1 cellular context compared by ENCODE assay signal in the genomic region with DNA sequence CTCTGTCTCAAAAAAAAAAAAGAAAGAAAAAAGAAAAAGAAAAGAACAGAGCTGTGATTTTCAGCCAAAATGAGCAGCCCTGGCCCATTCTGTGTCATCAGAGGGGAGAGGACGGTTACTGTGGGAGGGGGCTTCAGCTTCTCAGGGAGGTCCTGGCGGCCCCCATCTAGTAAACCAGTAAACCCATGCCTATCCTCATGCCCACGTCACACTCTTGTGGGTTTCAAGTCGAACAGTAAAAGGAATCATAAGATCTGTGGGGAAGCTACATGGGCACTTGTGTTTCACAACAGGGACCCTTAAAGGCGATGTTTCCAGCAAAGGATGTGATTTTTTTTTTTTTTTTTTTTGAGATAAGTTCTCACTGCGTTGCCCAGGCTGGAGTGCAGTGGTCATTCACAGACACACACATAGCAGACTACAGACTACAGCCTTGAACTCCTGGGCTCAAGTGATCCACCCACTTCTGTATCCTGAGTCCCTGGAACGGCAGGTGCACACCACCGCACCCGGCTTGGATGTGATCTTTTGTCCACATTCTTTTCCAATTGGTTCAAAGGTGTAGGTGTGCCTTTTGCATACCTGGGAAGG.
TF ChIP-seq lines count a peak whose summit lies in the region.

No MANE protein-coding gene starts in this region.

TF ChIP-seq in GM12878, 131 proteins besides CTCF, POLR2A, EP300 and RAD21 (continued from another document):
- TF ChIP-seq, protein P1, sequence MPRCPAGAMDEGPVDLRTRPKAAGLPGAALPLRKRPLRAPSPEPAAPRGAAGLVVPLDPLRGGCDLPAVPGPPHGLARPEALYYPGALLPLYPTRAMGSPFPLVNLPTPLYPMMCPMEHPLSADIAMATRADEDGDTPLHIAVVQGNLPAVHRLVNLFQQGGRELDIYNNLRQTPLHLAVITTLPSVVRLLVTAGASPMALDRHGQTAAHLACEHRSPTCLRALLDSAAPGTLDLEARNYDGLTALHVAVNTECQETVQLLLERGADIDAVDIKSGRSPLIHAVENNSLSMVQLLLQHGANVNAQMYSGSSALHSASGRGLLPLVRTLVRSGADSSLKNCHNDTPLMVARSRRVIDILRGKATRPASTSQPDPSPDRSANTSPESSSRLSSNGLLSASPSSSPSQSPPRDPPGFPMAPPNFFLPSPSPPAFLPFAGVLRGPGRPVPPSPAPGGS (IDR thresholded peaks at IDR 0.05; ENCODE audit: borderline replicate concordance, insufficient read depth, low read depth, low read length, poor library complexity, severe bottlenecking), result no peak
- TF ChIP-seq CBX3 (IDR thresholded peaks at IDR 0.05; ENCODE audit: borderline replicate concordance, low read depth) (no peak), CHD2 (IDR thresholded peaks at IDR 0.05; ENCODE audit: borderline replicate concordance, low read depth, low read length) (no peak), NR2C1 (IDR thresholded peaks at IDR 0.05) (no peak), TCF7 (IDR thresholded peaks at IDR 0.05; ENCODE audit: borderline replicate concordance) (no peak), POLR2AphosphoS5 (IDR thresholded peaks at IDR 0.05; ENCODE audit: low read length) (no peak), GATAD2B (conservative IDR thresholded peaks at IDR 0.05; ENCODE audit: low read depth) (no peak), NBN (IDR thresholded peaks at IDR 0.05) (no peak), BHLHE40 (IDR thresholded peaks at IDR 0.05; ENCODE audit: borderline replicate concordance in 1 of 2, low read depth in 2 of 2, low read length in 1 of 2) (no peak)
- TF ChIP-seq, protein P2, sequence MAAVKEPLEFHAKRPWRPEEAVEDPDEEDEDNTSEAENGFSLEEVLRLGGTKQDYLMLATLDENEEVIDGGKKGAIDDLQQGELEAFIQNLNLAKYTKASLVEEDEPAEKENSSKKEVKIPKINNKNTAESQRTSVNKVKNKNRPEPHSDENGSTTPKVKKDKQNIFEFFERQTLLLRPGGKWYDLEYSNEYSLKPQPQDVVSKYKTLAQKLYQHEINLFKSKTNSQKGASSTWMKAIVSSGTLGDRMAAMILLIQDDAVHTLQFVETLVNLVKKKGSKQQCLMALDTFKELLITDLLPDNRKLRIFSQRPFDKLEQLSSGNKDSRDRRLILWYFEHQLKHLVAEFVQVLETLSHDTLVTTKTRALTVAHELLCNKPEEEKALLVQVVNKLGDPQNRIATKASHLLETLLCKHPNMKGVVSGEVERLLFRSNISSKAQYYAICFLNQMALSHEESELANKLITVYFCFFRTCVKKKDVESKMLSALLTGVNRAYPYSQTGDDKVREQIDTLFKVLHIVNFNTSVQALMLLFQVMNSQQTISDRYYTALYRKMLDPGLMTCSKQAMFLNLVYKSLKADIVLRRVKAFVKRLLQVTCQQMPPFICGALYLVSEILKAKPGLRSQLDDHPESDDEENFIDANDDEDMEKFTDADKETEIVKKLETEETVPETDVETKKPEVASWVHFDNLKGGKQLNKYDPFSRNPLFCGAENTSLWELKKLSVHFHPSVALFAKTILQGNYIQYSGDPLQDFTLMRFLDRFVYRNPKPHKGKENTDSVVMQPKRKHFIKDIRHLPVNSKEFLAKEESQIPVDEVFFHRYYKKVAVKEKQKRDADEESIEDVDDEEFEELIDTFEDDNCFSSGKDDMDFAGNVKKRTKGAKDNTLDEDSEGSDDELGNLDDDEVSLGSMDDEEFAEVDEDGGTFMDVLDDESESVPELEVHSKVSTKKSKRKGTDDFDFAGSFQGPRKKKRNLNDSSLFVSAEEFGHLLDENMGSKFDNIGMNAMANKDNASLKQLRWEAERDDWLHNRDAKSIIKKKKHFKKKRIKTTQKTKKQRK (IDR thresholded peaks at IDR 0.05; ENCODE audit: low read depth, low read length), result no peak
- TF ChIP-seq, protein P3, sequence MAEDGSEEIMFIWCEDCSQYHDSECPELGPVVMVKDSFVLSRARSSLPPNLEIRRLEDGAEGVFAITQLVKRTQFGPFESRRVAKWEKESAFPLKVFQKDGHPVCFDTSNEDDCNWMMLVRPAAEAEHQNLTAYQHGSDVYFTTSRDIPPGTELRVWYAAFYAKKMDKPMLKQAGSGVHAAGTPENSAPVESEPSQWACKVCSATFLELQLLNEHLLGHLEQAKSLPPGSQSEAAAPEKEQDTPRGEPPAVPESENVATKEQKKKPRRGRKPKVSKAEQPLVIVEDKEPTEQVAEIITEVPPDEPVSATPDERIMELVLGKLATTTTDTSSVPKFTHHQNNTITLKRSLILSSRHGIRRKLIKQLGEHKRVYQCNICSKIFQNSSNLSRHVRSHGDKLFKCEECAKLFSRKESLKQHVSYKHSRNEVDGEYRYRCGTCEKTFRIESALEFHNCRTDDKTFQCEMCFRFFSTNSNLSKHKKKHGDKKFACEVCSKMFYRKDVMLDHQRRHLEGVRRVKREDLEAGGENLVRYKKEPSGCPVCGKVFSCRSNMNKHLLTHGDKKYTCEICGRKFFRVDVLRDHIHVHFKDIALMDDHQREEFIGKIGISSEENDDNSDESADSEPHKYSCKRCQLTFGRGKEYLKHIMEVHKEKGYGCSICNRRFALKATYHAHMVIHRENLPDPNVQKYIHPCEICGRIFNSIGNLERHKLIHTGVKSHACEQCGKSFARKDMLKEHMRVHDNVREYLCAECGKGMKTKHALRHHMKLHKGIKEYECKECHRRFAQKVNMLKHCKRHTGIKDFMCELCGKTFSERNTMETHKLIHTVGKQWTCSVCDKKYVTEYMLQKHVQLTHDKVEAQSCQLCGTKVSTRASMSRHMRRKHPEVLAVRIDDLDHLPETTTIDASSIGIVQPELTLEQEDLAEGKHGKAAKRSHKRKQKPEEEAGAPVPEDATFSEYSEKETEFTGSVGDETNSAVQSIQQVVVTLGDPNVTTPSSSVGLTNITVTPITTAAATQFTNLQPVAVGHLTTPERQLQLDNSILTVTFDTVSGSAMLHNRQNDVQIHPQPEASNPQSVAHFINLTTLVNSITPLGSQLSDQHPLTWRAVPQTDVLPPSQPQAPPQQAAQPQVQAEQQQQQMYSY (CRISPR knock-in tag; IDR thresholded peaks at IDR 0.05), result no peak
TF ChIP-seq in GM12878: peak in this region for 0.
